ENCODE assay signal across 20 cellular contexts in genomic region chr22:39925273-39925672, GRCh38. TPM values are rescaled to one million over a fixed set of nuclear protein-coding genes. Genes with fewer than 3 reads are reported as not detected.
"Had no signal": no experiment of that assay in that cellular context is flagged by ENCODE, and none has a peak within 500 bp of the region (broad histone marks: within the 10 kb centered on the region; RNA-seq: fewer than 3 reads in every experiment).

No MANE protein-coding gene starts in this region.

- H3K27ac ChIP-seq: brain microvascular endothelial cell, psoas muscle, right lobe of liver, thoracic aorta had no signal

- H3K4me3 Mint-ChIP-seq: activated naive CD8-positive, alpha-beta T cell; stimulated activated naive CD8-positive, alpha-beta T cell treated with anti-CD3 and anti-CD28 coated beads, Interleukin-15, amount 100 ng/mL, for 72 hours; WTC11 had no signal

- H3K9me3 ChIP-seq: psoas muscle, right lobe of liver, thoracic aorta had no signal

- DNase-seq: activated CD4-positive, alpha-beta T cell treated with anti-CD3 and anti-CD28 coated beads for 48 hours; activated effector memory CD4-positive, alpha-beta T cell treated with anti-CD3 and anti-CD28 coated beads, Interleukin-2, amount 50 U/mL, for 16 hours; brain microvascular endothelial cell; cortex of kidney; effector CD8-positive, alpha-beta T cell; foreskin melanocyte; mesendoderm; psoas muscle; right lobe of liver; stimulated activated naive CD8-positive, alpha-beta T cell treated with anti-CD3 and anti-CD28 coated beads, Interleukin-15, amount 100 ng/mL, for 72 hours; T-helper 17 cell had no signal

- H3K4me1 ChIP-seq: psoas muscle, right lobe of liver had no signal

- H3K27me3 Mint-ChIP-seq: activated naive CD8-positive, alpha-beta T cell; stimulated activated naive CD8-positive, alpha-beta T cell treated with anti-CD3 and anti-CD28 coated beads, Interleukin-15, amount 100 ng/mL, for 72 hours; T-helper 17 cell had no signal

- H3K36me3 Mint-ChIP-seq: WTC11 had no signal

- ATAC-seq: psoas muscle, right lobe of liver, T-helper 17 cell, WTC11 had no signal

- H3K27ac Mint-ChIP-seq: activated naive CD8-positive, alpha-beta T cell; T-helper 17 cell; WTC11 had no signal

- H3K36me3 ChIP-seq: brain microvascular endothelial cell, right lobe of liver, thoracic aorta had no signal

- H3K27me3 ChIP-seq: right lobe of liver had no signal

- H3K4me2 ChIP-seq: smooth muscle cell had no signal

- H3K4me3 ChIP-seq: psoas muscle, right lobe of liver, smooth muscle cell, thoracic aorta had no signal

- H3K9me3 Mint-ChIP-seq: stimulated activated naive CD8-positive, alpha-beta T cell treated with anti-CD3 and anti-CD28 coated beads, Interleukin-15, amount 100 ng/mL, for 72 hours; WTC11 had no signal

RNA-seq across cellular contexts. Expression of gene GRAP2, which starts 24.4 kb away (rescaled TPM):
- total RNA-seq: fibroblast of lung, osteoblast, smooth muscle cell had no signal
- polyA plus RNA-seq: fibroblast of lung, smooth muscle cell had no signal

RNA-seq across cellular contexts. Expression of gene ENTHD1, which starts 31.7 kb away (rescaled TPM):
- total RNA-seq: fibroblast of lung, lower leg skin, osteoblast, psoas muscle, right lobe of liver, smooth muscle cell, T-helper 17 cell, thoracic aorta, ureter, WTC11 had no signal
- polyA plus RNA-seq: fibroblast of lung, neural cell, psoas muscle, smooth muscle cell had no signal

RNA-seq across cellular contexts. Expression of gene TMA7B, which starts 34.9 kb away (rescaled TPM):
- total RNA-seq: fibroblast of lung, osteoblast, psoas muscle, smooth muscle cell, WTC11 had no signal
- polyA plus RNA-seq: fibroblast of lung, neural cell, psoas muscle, smooth muscle cell had no signal
